In genomic region chr11:119149371-119150275, GRCh38 we compare ENCODE assay signal across 8 cellular contexts. TPM values are rescaled to one million over a fixed set of nuclear protein-coding genes. Genes with fewer than 3 reads are reported as not detected.
DNase-seq lines count a peak whose midpoint lies in the region; ATAC-seq, FAIRE-seq and TF ChIP-seq lines count a peak whose summit lies in the region.

No MANE protein-coding gene starts in this region.

- H3K4me1 ChIP-seq in HUES64 (ENCODE audit: insufficient read depth, low read length): peaks cover 10% of the 10 kb centered on the region
- no peaks in the 10 kb centered on the region for H3K4me1 ChIP-seq in aorta (ENCODE audit: control insufficient read depth in 1 of 2, insufficient read depth in 2 of 2, low read length in 2 of 2)

- FAIRE-seq in bronchial epithelial cell (lab: Jason Lieb, UNC): no peak

- WGBS in HUES64: 2% methylated on average over 60 of the region's 63 CpGs
- whole genome bisulfite sequencing in aorta, 2 donors: 23 to 31% methylated on average over 44 to 63 of the region's 63 CpGs

- peak overlapping the region; percentile 61 for H3K4me3 ChIP-seq in AG04450 (ENCODE audit: low read depth, low read length)
- peak overlapping the region; percentile 55 for H3K4me3 ChIP-seq in HUES64 (ENCODE audit: low read length)
- peak overlapping the region; percentile 42 for H3K4me3 ChIP-seq in bronchial epithelial cell (ENCODE audit: low read depth, low read length)
- peak overlapping the region; percentile 44 to 57 for H3K4me3 ChIP-seq in aorta (ENCODE audit: low read length in 2 of 2)

- H3K9me3 Mint-ChIP-seq in mesothelial cell of epicardium: no peaks in the 10 kb centered on the region

- intact Hi-C loops in aorta (cut with DNase I): loop anchor here (5.0 to 10.0 kb wide), 3 partner anchors 45 to 185 kb away; partner anchors contain the start of gene RNF26 (in 1 of the 2)

- no peak for DNase-seq in AG04450 (ENCODE audit: low read depth, low spot score)
- no peak for DNase-seq in bronchial epithelial cell (ENCODE audit: low read depth)
- peak in 1 of 2 experiments; percentile 54 for DNase-seq in mesothelial cell of epicardium (ENCODE audit: low spot score in 2 of 2, unreplicated experiment in 2 of 2)
- DNase-seq in aorta: no peak
- no peak for DNase-seq in COLO668 (lab: John Stamatoyannopoulos, UW; ENCODE audit: unreplicated experiment)

- H3K9ac ChIP-seq in HUES64 (ENCODE audit: low read depth, low read length): no peak overlapping the region

- no peak overlapping the region for H3K27ac Mint-ChIP-seq in mesothelial cell of epicardium

- peak overlapping the region; percentile 67 for H3K4me3 Mint-ChIP-seq in mesothelial cell of epicardium

- ATAC-seq in aorta (ENCODE audit: low FRiP score): peak; percentile 22
- ATAC-seq in GM18517 (IDR thresholded peaks at IDR 0.05; ENCODE audit: unreplicated experiment): no peak
- no peak for ATAC-seq in HG03439 (IDR thresholded peaks at IDR 0.05; ENCODE audit: unreplicated experiment)

- no peak for TF ChIP-seq CTCF in AG04450 (IDR thresholded peaks at IDR 0.05; ENCODE audit: low read depth, low read length)
- TF ChIP-seq CTCF in bronchial epithelial cell (IDR thresholded peaks at IDR 0.05; ENCODE audit: insufficient read depth, low read length, severe bottlenecking): no peak
- TF ChIP-seq CTCF in mesothelial cell of epicardium (IDR thresholded peaks at IDR 0.05; ENCODE audit: unreplicated experiment): no peak

- H3K36me3 ChIP-seq in HUES64 (ENCODE audit: insufficient read depth, low read length) (no peaks in the 10 kb centered on the region), bronchial epithelial cell (ENCODE audit: control insufficient read depth, insufficient read depth, low read length) (no peaks in the 10 kb centered on the region), aorta (ENCODE audit: control insufficient read depth in 1 of 2, insufficient read depth in 2 of 2, low read length in 1 of 2) (no peaks in the 10 kb centered on the region)

- CTCF ChIA-PET in AG04450 (lab: Charles Lee): no interaction called here

- H3K27ac ChIP-seq in AG04450 (ENCODE audit: low read depth, low read length): no peak overlapping the region
- no peak overlapping the region for H3K27ac ChIP-seq in HUES64 (ENCODE audit: low read depth, low read length)
- no peak overlapping the region for H3K27ac ChIP-seq in aorta (ENCODE audit: low read depth in 1 of 2, low read length in 2 of 2)

- no peaks in the 10 kb centered on the region for H3K36me3 Mint-ChIP-seq in mesothelial cell of epicardium

- H3K9me3 ChIP-seq in AG04450 (ENCODE audit: control insufficient read depth, insufficient read depth, low read length) (no peaks in the 10 kb centered on the region; the same call in 1 of the 2 replicates), HUES64 (ENCODE audit: insufficient read depth, low read depth, low read length) (no peaks in the 10 kb centered on the region), aorta (ENCODE audit: control insufficient read depth, low read length) (no peaks in the 10 kb centered on the region)

- peaks cover 2% of the 10 kb centered on the region for H3K4me1 Mint-ChIP-seq in mesothelial cell of epicardium

- POLR2A ChIA-PET in AG04450 (lab: Yijun Ruan, JAX): no interaction called here

- peaks cover 83% of the 10 kb centered on the region for H3K27me3 Mint-ChIP-seq in mesothelial cell of epicardium (ENCODE audit: low read depth)

- H3K27me3 ChIP-seq in AG04450 (ENCODE audit: control insufficient read depth, insufficient read depth, low read length): peaks cover 39% of the 10 kb centered on the region
- peaks cover 50% of the 10 kb centered on the region for H3K27me3 ChIP-seq in HUES64 (ENCODE audit: insufficient read depth, low read length)
- H3K27me3 ChIP-seq in bronchial epithelial cell (ENCODE audit: control insufficient read depth, insufficient read depth, low read length): peaks cover 12% of the 10 kb centered on the region
- H3K27me3 ChIP-seq in aorta (ENCODE audit: control insufficient read depth in 1 of 2, insufficient read depth in 2 of 2, low read length in 1 of 2): no peaks in the 10 kb centered on the region

RNA-seq across cellular contexts. Expression of gene ABCG4, which starts 0.8 kb away (rescaled TPM):
- polyA plus RNA-seq in AG04450 (2011; rRNA removed) (0.21 and 0.30 TPM in 2 replicates), aorta (under 1 TPM in 1 of 2 donors, not detected in 1; 0.75 TPM)
- polyA minus RNA-seq in AG04450 (2011; rRNA and poly(A)+ RNA removed): 0.51 and 1.1 TPM in 2 replicates
- polyA plus RNA-seq in HUES64 (2013, experiment 1 of 2): 0.35 TPM
- polyA plus RNA-seq in HUES64 (2013, experiment 2 of 2): 0.25 TPM
- total RNA-seq in bronchial epithelial cell (under 0.01 and 0.13 TPM in 2 replicates), mesothelial cell of epicardium (1.9 to 2.6 TPM (median 2.0 TPM) in 3 replicates), aorta (under 1 TPM; 0.45 to 0.75 TPM)

RNA-seq across cellular contexts. Expression of gene NLRX1, which starts 18.9 kb away (rescaled TPM):
- polyA plus RNA-seq in AG04450 (2011; rRNA removed) (4.7 and 6.4 TPM in 2 replicates), aorta (1 to 10 TPM; 5.9 to 9.8 TPM)
- polyA minus RNA-seq in AG04450 (2011; rRNA and poly(A)+ RNA removed): 7.8 and 11.7 TPM in 2 replicates
- polyA plus RNA-seq in HUES64 (2013, experiment 1 of 2): 7.5 TPM
- polyA plus RNA-seq in HUES64 (2013, experiment 2 of 2): 10.0 TPM
- total RNA-seq in bronchial epithelial cell (13.7 and 44.8 TPM in 2 replicates), mesothelial cell of epicardium (21.2 to 21.9 TPM (median 21.8 TPM) in 3 replicates), aorta (10 to 100 TPM; 12.1 to 17.3 TPM)

RNA-seq across cellular contexts. Expression of gene HINFP, which starts 28.2 kb away (rescaled TPM):
- polyA plus RNA-seq in AG04450 (2011; rRNA removed) (14.9 and 16.4 TPM in 2 replicates), aorta (10 to 100 TPM; 12.1 to 23.1 TPM)
- 26.7 and 33.9 TPM in 2 replicates for polyA minus RNA-seq in AG04450 (2011; rRNA and poly(A)+ RNA removed)
- 17.8 TPM for polyA plus RNA-seq in HUES64 (2013, experiment 1 of 2)
- 20.6 TPM for polyA plus RNA-seq in HUES64 (2013, experiment 2 of 2)
- total RNA-seq in bronchial epithelial cell (12.4 TPM in 2 replicates), mesothelial cell of epicardium (32.8 to 36.7 TPM (median 34.4 TPM) in 3 replicates), aorta (10 to 100 TPM; 14.3 to 32.4 TPM)

RNA-seq across cellular contexts. Expression of gene NHERF4, which starts 35.7 kb away (rescaled TPM):
- polyA plus RNA-seq in AG04450 (2011; rRNA removed) (not detected in 2 replicates), aorta (10 to 100 TPM in 1 of 2 donors, under 1 TPM in 1; 0.10 to 13.6 TPM)
- not detected in 2 replicates for polyA minus RNA-seq in AG04450 (2011; rRNA and poly(A)+ RNA removed)
- polyA plus RNA-seq in HUES64 (2013, experiment 1 of 2): not detected
- polyA plus RNA-seq in HUES64 (2013, experiment 2 of 2): not detected
- total RNA-seq in bronchial epithelial cell (0.13 TPM in 1 of 2 replicates, not detected in the other), mesothelial cell of epicardium (0.42 to 0.67 TPM (median 0.66 TPM) in 3 replicates), aorta (under 1 TPM in 1 of 2 donors, not detected in 1; 0.26 TPM)

RNA-seq across cellular contexts. Expression of gene C2CD2L, which starts 42.5 kb away (rescaled TPM):
- polyA plus RNA-seq in AG04450 (2011; rRNA removed) (2.8 and 3.4 TPM in 2 replicates), aorta (10 to 100 TPM in 1 of 2 donors, 1 to 10 TPM in 1; 6.6 to 10.3 TPM)
- 8.3 and 11.9 TPM in 2 replicates for polyA minus RNA-seq in AG04450 (2011; rRNA and poly(A)+ RNA removed)
- 1.7 TPM for polyA plus RNA-seq in HUES64 (2013, experiment 1 of 2)
- polyA plus RNA-seq in HUES64 (2013, experiment 2 of 2): 2.2 TPM
- total RNA-seq in bronchial epithelial cell (1.3 and 2.3 TPM in 2 replicates), mesothelial cell of epicardium (8.7 to 10.5 TPM (median 10.0 TPM) in 3 replicates), aorta (10 to 100 TPM in 1 of 2 donors, 1 to 10 TPM in 1; 9.5 to 10.1 TPM)
